ENCODE assay signal across 1 cellular context in the genomic region with DNA sequence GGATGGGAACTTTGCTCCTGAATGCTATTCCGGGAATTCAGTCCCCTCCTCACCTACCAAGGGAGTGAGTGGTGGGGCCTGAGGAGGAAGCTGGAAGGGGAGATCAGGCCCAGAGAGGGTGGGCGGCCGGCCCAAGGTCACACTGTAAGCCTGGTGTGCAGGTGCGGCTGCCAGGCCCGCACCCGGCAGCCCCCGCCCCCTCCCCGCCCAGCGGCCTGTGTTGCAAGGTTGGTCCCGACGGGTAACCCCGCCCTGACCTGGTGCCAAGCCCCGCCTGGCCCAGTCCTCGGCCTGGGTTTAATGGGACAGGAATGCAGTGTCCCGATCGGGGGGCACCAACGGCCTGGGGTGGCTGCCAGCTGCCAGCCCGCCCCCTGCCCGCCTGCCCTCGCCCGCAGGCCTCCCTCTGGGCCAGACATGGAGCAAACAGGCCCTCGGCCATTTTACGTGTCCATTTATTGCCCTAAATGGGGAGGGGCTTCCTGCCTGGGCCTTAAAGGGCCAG.
TF ChIP-seq lines count a peak whose summit lies in the region.

No MANE protein-coding gene starts in this region.

TF ChIP-seq in HEK293, 187 proteins besides CTCF, POLR2A, EP300 and RAD21 (continued from another document):
- TF ChIP-seq, protein P1, sequence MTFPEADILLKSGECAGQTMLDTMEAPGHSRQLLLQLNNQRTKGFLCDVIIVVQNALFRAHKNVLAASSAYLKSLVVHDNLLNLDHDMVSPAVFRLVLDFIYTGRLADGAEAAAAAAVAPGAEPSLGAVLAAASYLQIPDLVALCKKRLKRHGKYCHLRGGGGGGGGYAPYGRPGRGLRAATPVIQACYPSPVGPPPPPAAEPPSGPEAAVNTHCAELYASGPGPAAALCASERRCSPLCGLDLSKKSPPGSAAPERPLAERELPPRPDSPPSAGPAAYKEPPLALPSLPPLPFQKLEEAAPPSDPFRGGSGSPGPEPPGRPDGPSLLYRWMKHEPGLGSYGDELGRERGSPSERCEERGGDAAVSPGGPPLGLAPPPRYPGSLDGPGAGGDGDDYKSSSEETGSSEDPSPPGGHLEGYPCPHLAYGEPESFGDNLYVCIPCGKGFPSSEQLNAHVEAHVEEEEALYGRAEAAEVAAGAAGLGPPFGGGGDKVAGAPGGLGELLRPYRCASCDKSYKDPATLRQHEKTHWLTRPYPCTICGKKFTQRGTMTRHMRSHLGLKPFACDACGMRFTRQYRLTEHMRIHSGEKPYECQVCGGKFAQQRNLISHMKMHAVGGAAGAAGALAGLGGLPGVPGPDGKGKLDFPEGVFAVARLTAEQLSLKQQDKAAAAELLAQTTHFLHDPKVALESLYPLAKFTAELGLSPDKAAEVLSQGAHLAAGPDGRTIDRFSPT (tag by site-specific recombination; IDR thresholded peaks at IDR 0.05), result peak; percentile 81
- no peak for TF ChIP-seq KLF8 (tag by site-specific recombination; IDR thresholded peaks at IDR 0.05)
- TF ChIP-seq ZNF341 (tag by site-specific recombination; IDR thresholded peaks at IDR 0.05; ENCODE audit: low read depth), result peak; percentile 67; the same call in 1 of the 2 replicates
- TF ChIP-seq ZNF521 (tag by site-specific recombination; IDR thresholded peaks at IDR 0.05), result no peak
- TF ChIP-seq, protein P2, sequence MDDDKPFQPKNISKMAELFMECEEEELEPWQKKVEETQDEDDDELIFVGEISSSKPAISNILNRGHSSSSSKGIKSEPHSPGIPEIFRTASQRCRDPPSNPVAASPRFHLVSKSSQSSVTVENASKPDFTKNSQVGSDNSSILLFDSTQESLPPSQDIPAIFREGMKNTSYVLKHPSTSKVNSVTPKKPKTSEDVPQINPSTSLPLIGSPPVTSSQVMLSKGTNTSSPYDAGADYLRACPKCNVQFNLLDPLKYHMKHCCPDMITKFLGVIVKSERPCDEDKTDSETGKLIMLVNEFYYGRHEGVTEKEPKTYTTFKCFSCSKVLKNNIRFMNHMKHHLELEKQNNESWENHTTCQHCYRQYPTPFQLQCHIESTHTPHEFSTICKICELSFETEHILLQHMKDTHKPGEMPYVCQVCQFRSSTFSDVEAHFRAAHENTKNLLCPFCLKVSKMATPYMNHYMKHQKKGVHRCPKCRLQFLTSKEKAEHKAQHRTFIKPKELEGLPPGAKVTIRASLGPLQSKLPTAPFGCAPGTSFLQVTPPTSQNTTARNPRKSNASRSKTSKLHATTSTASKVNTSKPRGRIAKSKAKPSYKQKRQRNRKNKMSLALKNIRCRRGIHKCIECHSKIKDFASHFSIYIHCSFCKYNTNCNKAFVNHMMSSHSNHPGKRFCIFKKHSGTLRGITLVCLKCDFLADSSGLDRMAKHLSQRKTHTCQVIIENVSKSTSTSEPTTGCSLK (tag by site-specific recombination; IDR thresholded peaks at IDR 0.05), result no peak
- no peak for TF ChIP-seq TCF7L2 (IDR thresholded peaks at IDR 0.05; ENCODE audit: borderline replicate concordance, low read depth, low read length)
- TF ChIP-seq SCRT1 (tag by site-specific recombination; IDR thresholded peaks at IDR 0.05; ENCODE audit: borderline replicate concordance), result no peak
- TF ChIP-seq ZNF214 (tag by site-specific recombination; IDR thresholded peaks at IDR 0.05; ENCODE audit: borderline replicate concordance), result no peak
- peak; percentile 94 for TF ChIP-seq KLF1 (tag by site-specific recombination; IDR thresholded peaks at IDR 0.05)
- TF ChIP-seq EGR2 (tag by site-specific recombination; IDR thresholded peaks at IDR 0.05; ENCODE audit: low read depth), result peak; percentile 26; the same call in 1 of the 2 replicates
- 0 out of 2 replicates have a peak, but pooled peaks have one; percentile 7 for TF ChIP-seq ZFHX2 (tag by site-specific recombination; conservative IDR thresholded peaks at IDR 0.05)
- TF ChIP-seq ZBTB8A (tag by site-specific recombination; IDR thresholded peaks at IDR 0.05), result peak; percentile 95
- TF ChIP-seq, protein P3, sequence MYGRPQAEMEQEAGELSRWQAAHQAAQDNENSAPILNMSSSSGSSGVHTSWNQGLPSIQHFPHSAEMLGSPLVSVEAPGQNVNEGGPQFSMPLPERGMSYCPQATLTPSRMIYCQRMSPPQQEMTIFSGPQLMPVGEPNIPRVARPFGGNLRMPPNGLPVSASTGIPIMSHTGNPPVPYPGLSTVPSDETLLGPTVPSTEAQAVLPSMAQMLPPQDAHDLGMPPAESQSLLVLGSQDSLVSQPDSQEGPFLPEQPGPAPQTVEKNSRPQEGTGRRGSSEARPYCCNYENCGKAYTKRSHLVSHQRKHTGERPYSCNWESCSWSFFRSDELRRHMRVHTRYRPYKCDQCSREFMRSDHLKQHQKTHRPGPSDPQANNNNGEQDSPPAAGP (tag by site-specific recombination; IDR thresholded peaks at IDR 0.05), result 0 out of 2 replicates have a peak, but pooled peaks have one; percentile 44
- no peak for TF ChIP-seq ZNF354C (tag by site-specific recombination; IDR thresholded peaks at IDR 0.05; ENCODE audit: borderline replicate concordance, low read depth)
- TF ChIP-seq ZNF223 (tag by site-specific recombination; IDR thresholded peaks at IDR 0.05), result no peak
- peak; percentile 66 for TF ChIP-seq SP3 (tag by site-specific recombination; IDR thresholded peaks at IDR 0.05)
- TF ChIP-seq, protein P4, sequence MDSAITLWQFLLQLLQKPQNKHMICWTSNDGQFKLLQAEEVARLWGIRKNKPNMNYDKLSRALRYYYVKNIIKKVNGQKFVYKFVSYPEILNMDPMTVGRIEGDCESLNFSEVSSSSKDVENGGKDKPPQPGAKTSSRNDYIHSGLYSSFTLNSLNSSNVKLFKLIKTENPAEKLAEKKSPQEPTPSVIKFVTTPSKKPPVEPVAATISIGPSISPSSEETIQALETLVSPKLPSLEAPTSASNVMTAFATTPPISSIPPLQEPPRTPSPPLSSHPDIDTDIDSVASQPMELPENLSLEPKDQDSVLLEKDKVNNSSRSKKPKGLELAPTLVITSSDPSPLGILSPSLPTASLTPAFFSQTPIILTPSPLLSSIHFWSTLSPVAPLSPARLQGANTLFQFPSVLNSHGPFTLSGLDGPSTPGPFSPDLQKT (IDR thresholded peaks at IDR 0.05; ENCODE audit: borderline replicate concordance, low read depth, low read length), result no peak
- no peak for TF ChIP-seq ZNF654 (tag by site-specific recombination; IDR thresholded peaks at IDR 0.05; ENCODE audit: low read depth)
